In the genomic region with DNA sequence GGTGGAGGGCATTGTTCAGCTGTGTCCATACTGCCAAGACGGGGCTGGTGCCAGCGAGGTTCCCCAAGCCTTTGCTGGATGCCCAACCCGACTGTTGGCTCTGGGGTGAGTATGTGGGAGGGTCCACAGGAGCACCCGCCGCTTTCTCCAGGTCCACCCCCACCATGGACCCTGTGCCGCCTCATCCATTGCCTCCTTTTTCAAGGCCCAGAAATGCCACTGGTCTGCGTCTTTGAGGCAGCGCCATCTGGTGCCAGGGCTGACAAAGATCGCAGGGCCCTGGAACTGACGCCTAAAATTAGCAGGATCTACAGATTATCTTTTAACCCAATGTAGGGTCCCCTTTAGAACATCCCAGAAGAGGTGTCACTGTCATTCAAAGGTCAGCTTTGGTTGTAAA, we compare ENCODE assay signal across 8 cellular contexts. TPM values are rescaled to one million over a fixed set of nuclear protein-coding genes. Genes with fewer than 3 reads are reported as not detected.
DNase-seq lines count a peak whose midpoint lies in the region; ATAC-seq and TF ChIP-seq lines count a peak whose summit lies in the region.

No MANE protein-coding gene starts in this region.

- intact Hi-C loops in left colon (cut with DNase I, micrococcal nuclease): loop anchor here in 1 of 2 donors (10.0 kb wide), 1 partner anchor 45 kb away; no protein-coding TSS in a partner anchor

- in situ Hi-C loops in ACHN (cut with HindIII; ENCODE audit: low pct_ligation_motif_present, low pct_unique_long_range_greater_than_20kb, low sequenced_read_pairs): no loop called here
- in situ Hi-C loops in GM13976 (cut with MboI; ENCODE audit: low sequenced_read_pairs, unreplicated experiment): no loop called here

- peak; percentile 34 for TF ChIP-seq CTCF in GM13976 (IDR thresholded peaks at IDR 0.05; ENCODE audit: borderline replicate concordance, control extremely low read depth, extremely low read depth, insufficient read depth, missing control alignments)

- DNase-seq in ACHN: peak; percentile 33
- no peak for DNase-seq in GM13976 (ENCODE audit: low spot score)
- DNase-seq in amygdala (lab: John Stamatoyannopoulos, UW): peak in 41 of 56 donors; percentile 26 to 81 (median 56)
- DNase-seq in left colon: peak; percentile 34 to 59
- no peak for DNase-seq in middle frontal gyrus (ENCODE audit: extremely low spot score, low spot score)
- DNase-seq in NCI-H345 (lab: John Stamatoyannopoulos, UW): no peak
- DNase-seq in SKM-1 (lab: John Stamatoyannopoulos, UW; ENCODE audit: unreplicated experiment): no peak

- no peak for ATAC-seq in left colon
- ATAC-seq in GM19023 (IDR thresholded peaks at IDR 0.05; ENCODE audit: unreplicated experiment): no peak

RNA-seq across cellular contexts. Expression of gene NFIX, which starts 34.6 kb away (rescaled TPM):
- total RNA-seq in left colon: 10 to 100 TPM; 49.8 to 61.7 TPM

Comparison
In these comparisons a context has a peak if more than half of its experiments do, and no peak if none do; other contexts are left out.
1. DNase-seq: peak in ACHN (single experiment), amygdala (41 of 56) and left colon (2 of 2); none in GM13976 (single experiment), middle frontal gyrus (single experiment), NCI-H345 (single experiment) and SKM-1 (single experiment).